ENCODE assay signal across 15 cellular contexts in genomic region chr2:146579154-146579930, GRCh38.
A peak's percentile ranks its signal among the peaks of the same experiment; 100 is the strongest.
DNase-seq lines count a peak whose midpoint lies in the region; ATAC-seq, FAIRE-seq and TF ChIP-seq lines count a peak whose summit lies in the region.
"Had no signal": no experiment of that assay in that cellular context is flagged by ENCODE, and none has a peak within 500 bp of the region (broad histone marks: within the 10 kb centered on the region; RNA-seq: fewer than 3 reads in every experiment).

No MANE protein-coding gene starts in this region.

- H3K4me1 Mint-ChIP-seq in MCF 10A (ENCODE audit: insufficient read depth, unreplicated experiment), result peaks cover 4% of the 10 kb centered on the region
- H3K4me1 Mint-ChIP-seq: T-cell had no signal

- no peak for FAIRE-seq in pancreas (lab: Jason Lieb, UNC)

- no peak for TF ChIP-seq EP300 in upper lobe of left lung (IDR thresholded peaks at IDR 0.05)

- TF ChIP-seq POLR2A in breast epithelium (IDR thresholded peaks at IDR 0.05) (no peak), upper lobe of left lung (IDR thresholded peaks at IDR 0.05) (no peak)

- no peak overlapping the region for H3K9ac ChIP-seq in SK-N-MC (ENCODE audit: insufficient read length)

- no peaks in the 10 kb centered on the region for H3K27me3 ChIP-seq in breast epithelium
- no peaks in the 10 kb centered on the region for H3K27me3 ChIP-seq in upper lobe of left lung
- no peaks in the 10 kb centered on the region for H3K27me3 ChIP-seq in pancreas
- H3K27me3 ChIP-seq: esophagus muscularis mucosa, tibial nerve had no signal

- BruUV-seq in MCF 10A (replicated peaks; lab: Mats Ljungman, UMichigan), result no TSS peak

- CTCF ChIA-PET in MCF 10A (lab: Yijun Ruan, JAX), result no interaction called here

- 69 to 73% methylated on average over 1 of the region's 1 CpG for WGBS in upper lobe of left lung, 2 donors
- 41 to 42% methylated on average over 1 of the region's 1 CpG for whole genome bisulfite sequencing in pancreas, 2 donors

- no peaks in the 10 kb centered on the region for H3K9me3 Mint-ChIP-seq in MCF 10A (ENCODE audit: unreplicated experiment)

- intact Hi-C loops in MCF 10A (cut with micrococcal nuclease), result no loop called here
- intact Hi-C loops in breast epithelium (cut with DNase I; ENCODE audit: low total_unique reads), result no loop called here
- intact Hi-C loops in pancreas (cut with DNase I), result no loop called here

- TF ChIP-seq CTCF in MCF 10A (IDR thresholded peaks at IDR 0.05; ENCODE audit: unreplicated experiment) (no peak), breast epithelium (IDR thresholded peaks at IDR 0.05) (no peak), fibroblast of pulmonary artery (IDR thresholded peaks at IDR 0.05; ENCODE audit: low read length, missing control alignments) (no peak), upper lobe of left lung (IDR thresholded peaks at IDR 0.05) (no peak), pancreas (IDR thresholded peaks at IDR 0.05) (no peak)

- DNase-seq in MCF 10A (ENCODE audit: unreplicated experiment) (peak; percentile 19), breast epithelium (ENCODE audit: low spot score in 2 of 2) (no peak), SK-N-MC (ENCODE audit: low read depth, low spot score) (peak; percentile 12), fibroblast of pulmonary artery (ENCODE audit: low read depth) (peak; percentile 82), upper lobe of left lung (no peak), pancreas (no peak)
- no peak for DNase-seq in stimulated activated CD4-positive, alpha-beta T cell treated with anti-CD3 and anti-CD28 coated beads, Interleukin-1b, Interleukin-23, amount 100 ng/mL, for 48 hours
- DNase-seq in activated naive CD4-positive, alpha-beta T cell treated with Interleukin-2 at 50 U/mL for 16 hours, result no peak
- DNase-seq: aorta, NCI-H526 treated with DMSO at 0.1 percent for 48 hours, posterior cingulate gyrus, T-cell had no signal

- H3K9me3 ChIP-seq in breast epithelium, result no peaks in the 10 kb centered on the region
- no peaks in the 10 kb centered on the region for H3K9me3 ChIP-seq in SK-N-MC (ENCODE audit: low read depth, low read length)
- H3K9me3 ChIP-seq in upper lobe of left lung, result no peaks in the 10 kb centered on the region
- H3K9me3 ChIP-seq in pancreas, result no peaks in the 10 kb centered on the region
- H3K9me3 ChIP-seq: esophagus muscularis mucosa, HAP-1, tibial nerve had no signal

- H3K4me3 Mint-ChIP-seq in MCF 10A (ENCODE audit: unreplicated experiment), result no peak overlapping the region
- H3K4me3 Mint-ChIP-seq: T-cell had no signal

- POLR2A ChIA-PET in MCF 10A (lab: Yijun Ruan, JAX), result interaction anchor here (0.8 to 1.1 kb wide), 2 partner anchors 10 to 23 kb away, joined by 3 read pairs; no protein-coding TSS in a partner anchor

- H3K27ac ChIP-seq in breast epithelium (no peak overlapping the region), SK-N-MC (peak overlapping the region; percentile 57), upper lobe of left lung (no peak overlapping the region), pancreas (no peak overlapping the region)
- H3K27ac ChIP-seq: esophagus muscularis mucosa, tibial nerve had no signal

- H3K36me3 ChIP-seq in breast epithelium, result no peaks in the 10 kb centered on the region
- H3K36me3 ChIP-seq in SK-N-MC (ENCODE audit: insufficient read depth, low read length), result no peaks in the 10 kb centered on the region
- H3K36me3 ChIP-seq in upper lobe of left lung, result no peaks in the 10 kb centered on the region
- no peaks in the 10 kb centered on the region for H3K36me3 ChIP-seq in pancreas
- H3K36me3 ChIP-seq: esophagus muscularis mucosa, HAP-1, tibial nerve had no signal

- H3K27me3 Mint-ChIP-seq in MCF 10A (ENCODE audit: insufficient read depth, unreplicated experiment), result no peaks in the 10 kb centered on the region
- H3K27me3 Mint-ChIP-seq: T-cell had no signal

- H3K27ac Mint-ChIP-seq in MCF 10A (ENCODE audit: low read depth, unreplicated experiment), result peak overlapping the region; percentile 5
- H3K27ac Mint-ChIP-seq: T-cell had no signal

- H3K4me1 ChIP-seq in breast epithelium, result no peaks in the 10 kb centered on the region
- H3K4me1 ChIP-seq in upper lobe of left lung, result no peaks in the 10 kb centered on the region
- no peaks in the 10 kb centered on the region for H3K4me1 ChIP-seq in pancreas
- H3K4me1 ChIP-seq: esophagus muscularis mucosa had no signal

- H3K4me3 ChIP-seq in breast epithelium (no peak overlapping the region), SK-N-MC (no peak overlapping the region), fibroblast of pulmonary artery (replicated peaks; ENCODE audit: low read depth, low read length) (no peak overlapping the region), upper lobe of left lung (no peak overlapping the region), pancreas (no peak overlapping the region)
- H3K4me3 ChIP-seq: esophagus muscularis mucosa, HAP-1, tibial nerve had no signal

- H3K36me3 Mint-ChIP-seq in MCF 10A (ENCODE audit: insufficient read depth, unreplicated experiment), result no peaks in the 10 kb centered on the region
- H3K36me3 Mint-ChIP-seq: T-cell had no signal

- no peak for ATAC-seq in upper lobe of left lung (ENCODE audit: low FRiP score in 2 of 2)
- no peak for ATAC-seq in pancreas
- ATAC-seq: T-cell had no signal

Comparison
In these comparisons a context has a peak if more than half of its experiments do, and no peak if none do; other contexts are left out.
1. DNase-seq: peak in MCF 10A (single experiment), SK-N-MC (single experiment) and fibroblast of pulmonary artery (single experiment); none in breast epithelium (0 of 2), stimulated activated CD4-positive, alpha-beta T cell treated with anti-CD3 and anti-CD28 coated beads, Interleukin-1b, Interleukin-23, amount 100 ng/mL, for 48 hours (single experiment), upper lobe of left lung (0 of 2), pancreas (0 of 6) and activated naive CD4-positive, alpha-beta T cell treated with Interleukin-2 at 50 U/mL for 16 hours (single experiment).